Comparison of ENCODE assay signal across 17 cellular contexts in genomic region chr11:34809191-34810106, GRCh38.
DNase-seq lines count a peak whose midpoint lies in the region; ATAC-seq and TF ChIP-seq lines count a peak whose summit lies in the region.
"Had no signal": no experiment of that assay in that cellular context is flagged by ENCODE, and none has a peak within 500 bp of the region (broad histone marks: within the 10 kb centered on the region; RNA-seq: fewer than 3 reads in every experiment).

No MANE protein-coding gene starts in this region.

- H3K27ac ChIP-seq in RWPE1: no peak overlapping the region
- H3K27ac ChIP-seq: ascending aorta, HL-60, tibial nerve had no signal

- no peak for TF ChIP-seq POLR2A in erythroblast (IDR thresholded peaks at IDR 0.05; ENCODE audit: low read length)

- peaks cover 2% of the 10 kb centered on the region for H3K36me3 Mint-ChIP-seq in activated T-cell treated with anti-CD3 and anti-CD28 coated beads, Interleukin-2, amount 50 U/mL, for 4 hours (ENCODE audit: insufficient read depth)

- H3K27me3 Mint-ChIP-seq in activated T-cell treated with anti-CD3 and anti-CD28 coated beads, Interleukin-2, amount 50 U/mL, for 4 hours (ENCODE audit: low read depth): peaks cover 22% of the 10 kb centered on the region

- no peak for TF ChIP-seq CTCF in RWPE1 (conservative IDR thresholded peaks at IDR 0.05; ENCODE audit: low read depth)

- no peak overlapping the region for H3K4me3 Mint-ChIP-seq in activated T-cell treated with anti-CD3 and anti-CD28 coated beads, Interleukin-2, amount 50 U/mL, for 4 hours
- H3K4me3 Mint-ChIP-seq: effector memory CD8-positive, alpha-beta T cell; memory B cell had no signal

- H3K4me1 Mint-ChIP-seq in activated T-cell treated with anti-CD3 and anti-CD28 coated beads, Interleukin-2, amount 50 U/mL, for 4 hours (ENCODE audit: low read depth): no peaks in the 10 kb centered on the region
- H3K4me1 Mint-ChIP-seq: memory B cell had no signal

- peaks cover 36% of the 10 kb centered on the region for H3K9me3 Mint-ChIP-seq in activated T-cell treated with anti-CD3 and anti-CD28 coated beads, Interleukin-2, amount 50 U/mL, for 4 hours

- H3K4me3 ChIP-seq in Jurkat, Clone E6-1 (ENCODE audit: low read length): no peak overlapping the region; the same call in 1 of the 2 replicates
- H3K4me3 ChIP-seq: ascending aorta, tibial nerve had no signal

- no peak for ATAC-seq in activated T-cell treated with anti-CD3 and anti-CD28 coated beads, Interleukin-2, amount 50 U/mL, for 4 hours
- no peak for ATAC-seq in left cardiac atrium
- ATAC-seq: effector memory CD8-positive, alpha-beta T cell had no signal

- POLR2A ChIA-PET in RWPE1 (lab: Yijun Ruan, JAX; ENCODE audit: low non-redundant PET): no interaction called here

- DNase-seq in Jurkat, Clone E6-1 (ENCODE audit: low read depth, low spot score): peak; percentile 91
- DNase-seq in RWPE1 (ENCODE audit: low spot score): peak; percentile 49
- DNase-seq in erythroblast (lab: John Stamatoyannopoulos, UW): peak; percentile 6 to 25
- peak; percentile 95 for DNase-seq in pulmonary artery endothelial cell (ENCODE audit: low read depth, low spot score)
- no peak for DNase-seq in NCI-H1930 (lab: John Stamatoyannopoulos, UW)
- no peak for DNase-seq in activated T-cell treated with anti-CD3 and anti-CD28 coated beads, Interleukin-2, amount 50 U/mL, for 4 hours
- no peak for DNase-seq in left cardiac atrium
- DNase-seq: activated CD4-positive, CD25-positive, alpha-beta regulatory T cell; activated T-cell treated with anti-CD3 and anti-CD28 coated beads, Interleukin-2, amount 50 U/mL, for 48 hours; effector memory CD8-positive, alpha-beta T cell; NCI-H1417; NCI-H526 treated with DMSO at 0.1 percent for 48 hours; stimulated activated CD4-positive, alpha-beta T cell treated with anti-CD3 and anti-CD28 coated beads, Interleukin-12 subunit alpha, Interleukin-12 subunit beta, amount 100 ng/mL, for 4 hours had no signal

- intact Hi-C loops in left cardiac atrium (cut with DNase I): no loop called here

- CTCF ChIA-PET in RWPE1 (lab: Yijun Ruan, JAX): no interaction called here

Comparison
In these comparisons a context has a peak if more than half of its experiments do, and no peak if none do; other contexts are left out.
1. DNase-seq: peak in Jurkat, Clone E6-1 (single experiment), RWPE1 (single experiment), erythroblast (2 of 2) and pulmonary artery endothelial cell (single experiment); none in NCI-H1930 (0 of 2), activated T-cell treated with anti-CD3 and anti-CD28 coated beads, Interleukin-2, amount 50 U/mL, for 4 hours (single experiment) and left cardiac atrium (single experiment).